In genomic region chr5:6496636-6497035, GRCh38 we compare ENCODE assay signal across 1 cellular context.
TF ChIP-seq lines count a peak whose summit lies in the region.

No MANE protein-coding gene starts in this region.

TF ChIP-seq in WTC11, 78 proteins besides CTCF, POLR2A, EP300 and RAD21 (continued from another document):
- no peak for TF ChIP-seq AFF4 (CRISPR knock-in tag; IDR thresholded peaks at IDR 0.05; ENCODE audit: borderline replicate concordance)
- no peak for TF ChIP-seq GTF2I (CRISPR knock-in tag; conservative IDR thresholded peaks at IDR 0.05)
- TF ChIP-seq, protein P1, sequence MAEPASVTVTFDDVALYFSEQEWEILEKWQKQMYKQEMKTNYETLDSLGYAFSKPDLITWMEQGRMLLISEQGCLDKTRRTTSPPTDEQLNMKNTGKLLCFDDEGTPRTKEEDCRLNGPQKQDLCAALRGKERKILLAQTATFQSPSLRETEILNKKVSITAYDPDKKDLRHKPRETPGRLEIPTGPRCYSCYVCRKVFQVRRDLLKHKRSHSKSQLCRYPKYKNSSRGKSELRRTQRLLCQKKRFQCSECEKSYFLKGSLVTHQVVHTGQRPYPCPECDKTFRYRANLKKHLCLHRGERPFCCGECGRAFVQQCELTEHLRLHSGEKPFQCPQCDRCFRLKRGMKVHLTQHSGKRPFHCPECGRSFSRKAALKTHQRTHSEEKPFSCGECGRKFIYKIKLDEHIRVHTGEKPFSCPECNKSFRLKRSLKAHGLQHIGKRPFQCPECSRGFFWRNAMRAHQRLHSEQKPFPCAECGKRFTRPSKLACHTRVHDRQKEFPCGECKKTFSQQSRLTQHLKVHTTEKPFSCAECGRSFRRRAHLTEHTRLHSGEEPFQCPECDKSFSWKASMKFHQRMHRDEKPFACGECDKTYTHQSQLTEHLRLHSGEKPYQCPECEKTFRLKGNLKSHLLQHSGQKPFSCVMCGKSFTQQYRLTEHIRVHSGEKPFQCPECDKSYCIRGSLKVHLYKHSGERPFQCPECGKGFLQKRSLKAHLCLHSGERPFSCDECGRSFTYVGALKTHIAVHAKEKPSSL (CRISPR knock-in tag; conservative IDR thresholded peaks at IDR 0.05): no peak
- no peak for TF ChIP-seq NFYB (CRISPR knock-in tag; conservative IDR thresholded peaks at IDR 0.05; ENCODE audit: low read depth)
- no peak for TF ChIP-seq FOXP1 (CRISPR knock-in tag; IDR thresholded peaks at IDR 0.05; ENCODE audit: borderline replicate concordance)
- no peak for TF ChIP-seq SMAD4 (CRISPR knock-in tag; IDR thresholded peaks at IDR 0.05)
- TF ChIP-seq SOX15 (CRISPR knock-in tag; IDR thresholded peaks at IDR 0.05): no peak
TF ChIP-seq in WTC11: peak in this region for 0.
